1 cellular context compared by ENCODE assay signal in the genomic region with DNA sequence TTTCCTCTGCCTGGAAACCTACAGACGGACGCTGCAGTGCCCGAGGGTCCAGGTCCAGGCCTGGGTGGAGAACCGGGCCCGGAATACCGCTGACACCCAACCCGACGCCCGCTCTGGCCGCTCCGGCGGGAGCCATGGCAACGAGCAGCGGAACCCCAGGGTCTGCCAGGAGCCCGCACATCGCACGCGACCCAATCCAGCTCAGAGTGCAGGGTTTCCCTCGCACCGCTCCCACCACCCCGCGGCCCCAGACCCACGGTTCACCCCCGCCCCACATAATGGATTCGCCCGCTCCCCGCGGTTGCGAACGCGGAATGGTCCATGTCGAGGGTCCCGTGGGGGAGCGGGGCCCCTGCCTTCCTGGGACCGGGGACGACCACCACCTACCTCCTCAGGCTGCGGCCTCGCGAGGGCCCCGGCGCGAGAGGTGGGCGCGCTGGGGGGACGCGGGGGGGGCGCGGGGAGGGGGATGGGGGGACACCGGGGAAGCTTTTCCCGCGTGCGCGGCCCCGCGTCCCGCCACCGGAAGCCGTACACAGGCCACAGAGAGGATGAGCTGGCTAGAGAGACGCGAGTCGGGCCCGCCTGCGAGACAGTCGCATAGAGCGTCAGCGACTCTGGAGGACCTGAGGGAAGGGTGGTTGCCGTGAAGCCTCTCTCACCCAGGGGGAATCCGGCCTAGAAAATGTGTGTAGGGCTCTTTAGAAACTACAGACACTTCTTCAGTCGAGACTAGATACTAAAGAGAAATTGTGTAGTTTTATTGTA.
TF ChIP-seq lines count a peak whose summit lies in the region.

A gene with protein sequence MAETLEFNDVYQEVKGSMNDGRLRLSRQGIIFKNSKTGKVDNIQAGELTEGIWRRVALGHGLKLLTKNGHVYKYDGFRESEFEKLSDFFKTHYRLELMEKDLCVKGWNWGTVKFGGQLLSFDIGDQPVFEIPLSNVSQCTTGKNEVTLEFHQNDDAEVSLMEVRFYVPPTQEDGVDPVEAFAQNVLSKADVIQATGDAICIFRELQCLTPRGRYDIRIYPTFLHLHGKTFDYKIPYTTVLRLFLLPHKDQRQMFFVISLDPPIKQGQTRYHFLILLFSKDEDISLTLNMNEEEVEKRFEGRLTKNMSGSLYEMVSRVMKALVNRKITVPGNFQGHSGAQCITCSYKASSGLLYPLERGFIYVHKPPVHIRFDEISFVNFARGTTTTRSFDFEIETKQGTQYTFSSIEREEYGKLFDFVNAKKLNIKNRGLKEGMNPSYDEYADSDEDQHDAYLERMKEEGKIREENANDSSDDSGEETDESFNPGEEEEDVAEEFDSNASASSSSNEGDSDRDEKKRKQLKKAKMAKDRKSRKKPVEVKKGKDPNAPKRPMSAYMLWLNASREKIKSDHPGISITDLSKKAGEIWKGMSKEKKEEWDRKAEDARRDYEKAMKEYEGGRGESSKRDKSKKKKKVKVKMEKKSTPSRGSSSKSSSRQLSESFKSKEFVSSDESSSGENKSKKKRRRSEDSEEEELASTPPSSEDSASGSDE (minus strand): TSS at position 550 of the 768 bp plus-strand sequence. CDS start 771 bp downstream, outside the sequence.

TF ChIP-seq in H1, 55 proteins besides CTCF, POLR2A, EP300 and RAD21 (continued from another document):
- TF ChIP-seq, protein P1, sequence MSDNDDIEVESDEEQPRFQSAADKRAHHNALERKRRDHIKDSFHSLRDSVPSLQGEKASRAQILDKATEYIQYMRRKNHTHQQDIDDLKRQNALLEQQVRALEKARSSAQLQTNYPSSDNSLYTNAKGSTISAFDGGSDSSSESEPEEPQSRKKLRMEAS (IDR thresholded peaks at IDR 0.05): peak; percentile 49; the same call in 1 of the 2 replicates
- no peak for TF ChIP-seq JUN (IDR thresholded peaks at IDR 0.05; ENCODE audit: low read depth, low read length)
